Comparison of ENCODE assay signal across 9 cellular contexts in the genomic region with DNA sequence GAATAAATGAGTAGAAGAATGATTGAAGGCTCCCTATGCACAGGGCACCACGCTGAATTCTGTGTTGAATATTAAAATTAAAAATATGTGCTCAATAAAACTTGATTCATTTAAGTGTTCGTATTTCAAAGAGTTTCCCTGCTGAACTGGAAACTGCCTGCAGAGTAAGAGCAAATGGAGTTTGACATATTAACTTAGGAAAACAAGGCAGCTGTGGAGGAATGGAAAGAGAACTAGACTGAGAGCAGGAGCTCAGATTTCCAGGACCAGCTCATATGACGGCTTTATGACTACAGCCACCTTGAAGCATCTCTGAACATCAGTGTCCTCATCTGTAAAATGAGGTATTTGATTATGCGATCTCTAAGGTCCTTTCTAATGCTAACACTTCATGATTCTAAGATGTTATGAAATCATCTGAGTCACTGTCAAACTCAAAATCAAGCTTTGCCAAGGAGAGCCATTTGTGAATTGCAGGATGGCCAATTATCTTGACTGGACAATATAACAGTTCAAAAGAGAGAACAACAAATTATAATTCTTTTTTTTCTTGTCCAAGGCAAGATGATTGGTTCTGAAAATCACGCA.
"Had no signal": no experiment of that assay in that cellular context is flagged by ENCODE, and none has a peak within 500 bp of the region (broad histone marks: within the 10 kb centered on the region; RNA-seq: fewer than 3 reads in every experiment).

No MANE protein-coding gene starts in this region.

- DNase-seq: activated CD4-positive, alpha-beta T cell treated with anti-CD3 and anti-CD28 coated beads for 48 hours; activated CD8-positive, alpha-beta T cell treated with anti-CD3 and anti-CD28 coated beads, Interleukin-2, amount 10 ng/mL, durations not matched to agents 7 days and 5 days; activated naive CD4-positive, alpha-beta T cell treated with Interleukin-2 at 50 U/mL for 16 hours; activated naive CD8-positive, alpha-beta T cell treated with anti-CD3 and anti-CD28 coated beads, Interleukin-2, amount 50 U/mL, for 24 hours; central memory CD4-positive, alpha-beta T cell; effector CD8-positive, alpha-beta T cell; small intestine; trophoblast cell had no signal

- ATAC-seq: activated CD8-positive, alpha-beta T cell treated with anti-CD3 and anti-CD28 coated beads, Interleukin-2, amount 10 ng/mL, durations not matched to agents 7 days and 5 days; activated naive CD8-positive, alpha-beta T cell treated with anti-CD3 and anti-CD28 coated beads, Interleukin-2, amount 50 U/mL, for 24 hours; left lobe of liver had no signal
